Comparison of ENCODE assay signal across 1 cellular context in the genomic region with DNA sequence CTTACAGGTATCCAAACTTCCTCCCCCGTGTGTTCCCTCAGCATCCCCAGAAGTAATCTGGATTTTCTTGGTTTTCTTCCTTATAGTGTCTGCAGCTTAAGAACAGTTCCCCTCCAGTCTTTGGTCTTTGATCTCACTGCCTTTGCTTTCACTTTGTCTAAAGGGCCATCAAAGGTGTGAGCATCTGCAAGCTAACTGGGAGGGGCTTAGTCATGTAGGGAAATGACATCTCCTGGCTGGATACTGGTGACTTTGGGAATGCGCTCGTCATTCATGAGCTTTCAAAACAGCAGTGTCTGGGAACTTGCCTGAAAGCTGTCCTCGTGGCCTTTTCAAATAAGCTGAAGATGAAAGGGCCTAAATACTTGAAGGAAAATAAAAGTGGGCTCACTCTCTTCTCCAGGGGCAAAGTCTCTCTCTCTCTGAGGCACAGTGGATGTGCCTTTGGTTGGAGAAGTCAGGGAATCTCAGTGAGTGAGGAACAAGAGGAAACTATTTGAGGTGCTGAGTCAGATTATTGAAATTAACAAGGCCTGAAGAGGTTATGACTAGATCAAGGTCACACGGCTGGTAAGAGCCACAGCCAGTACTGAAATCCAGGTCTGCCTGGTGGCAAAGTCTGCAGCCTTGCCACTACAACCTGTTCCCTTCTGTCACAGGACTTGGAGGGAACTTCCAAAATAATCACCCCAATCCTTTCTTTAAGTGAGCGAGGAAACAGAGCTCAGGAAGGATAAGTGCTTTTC.
TF ChIP-seq lines count a peak whose summit lies in the region.

No MANE protein-coding gene starts in this region.

TF ChIP-seq in GM12878, 131 proteins besides CTCF, POLR2A, EP300 and RAD21:
- TF ChIP-seq SPI1 (IDR thresholded peaks at IDR 0.05; ENCODE audit: borderline replicate concordance, insufficient read depth, low read depth, low read length) (no peak), EED (IDR thresholded peaks at IDR 0.05; ENCODE audit: low read depth) (0 out of 2 replicates have a peak, but pooled peaks have one; percentile 19), TCF7 (IDR thresholded peaks at IDR 0.05; ENCODE audit: borderline replicate concordance) (0 out of 2 replicates have a peak, but pooled peaks have one; percentile 36), KDM1A (IDR thresholded peaks at IDR 0.05; ENCODE audit: borderline replicate concordance) (no peak), IKZF1 (conservative IDR thresholded peaks at IDR 0.05) (0 out of 2 replicates have a peak, but pooled peaks have one; percentile 32), IKZF2 (IDR thresholded peaks at IDR 0.05) (0 out of 4 replicates have a peak, but pooled peaks of 1 of the 2 experiments have one; percentile 23)
- TF ChIP-seq, protein P1, sequence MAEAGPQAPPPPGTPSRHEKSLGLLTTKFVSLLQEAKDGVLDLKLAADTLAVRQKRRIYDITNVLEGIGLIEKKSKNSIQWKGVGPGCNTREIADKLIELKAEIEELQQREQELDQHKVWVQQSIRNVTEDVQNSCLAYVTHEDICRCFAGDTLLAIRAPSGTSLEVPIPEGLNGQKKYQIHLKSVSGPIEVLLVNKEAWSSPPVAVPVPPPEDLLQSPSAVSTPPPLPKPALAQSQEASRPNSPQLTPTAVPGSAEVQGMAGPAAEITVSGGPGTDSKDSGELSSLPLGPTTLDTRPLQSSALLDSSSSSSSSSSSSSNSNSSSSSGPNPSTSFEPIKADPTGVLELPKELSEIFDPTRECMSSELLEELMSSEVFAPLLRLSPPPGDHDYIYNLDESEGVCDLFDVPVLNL (IDR thresholded peaks at IDR 0.05; ENCODE audit: low read depth, low read length): no peak
